In genomic region chr11:293293-293851, GRCh38 we compare ENCODE assay signal across 18 cellular contexts. TPM values are rescaled to one million over a fixed set of nuclear protein-coding genes. Genes with fewer than 3 reads are reported as not detected.
DNase-seq lines count a peak whose midpoint lies in the region; ATAC-seq and TF ChIP-seq lines count a peak whose summit lies in the region.
"Had no signal": no experiment of that assay in that cellular context is flagged by ENCODE, and none has a peak within 500 bp of the region (broad histone marks: within the 10 kb centered on the region; RNA-seq: fewer than 3 reads in every experiment).

No MANE protein-coding gene starts in this region.

- WGBS in thyroid gland, 2 donors = 92 to 93% methylated on average over 13 to 17 of the region's 17 CpGs

- TF ChIP-seq CTCF in right atrium auricular region (IDR thresholded peaks at IDR 0.05) = no peak
- TF ChIP-seq CTCF in tibial artery (IDR thresholded peaks at IDR 0.05) = no peak
- TF ChIP-seq CTCF in thyroid gland (IDR thresholded peaks at IDR 0.05) = no peak

- H3K36me3 ChIP-seq in right atrium auricular region (no peaks in the 10 kb centered on the region), tibial artery (peaks cover 0 to 38% (median 10%) of the 10 kb centered on the region in 3 donors), thyroid gland (no peaks in the 10 kb centered on the region)
- H3K36me3 ChIP-seq: MG63 had no signal

- H3K4me1 ChIP-seq in right atrium auricular region (peaks cover 0 to 16% of the 10 kb centered on the region in 2 donors), tibial artery (peaks cover 0 to 20% (median 12%) of the 10 kb centered on the region in 4 donors), thyroid gland (peaks cover 6 to 12% of the 10 kb centered on the region in 2 donors)

- H3K27me3 ChIP-seq in right atrium auricular region (no peaks in the 10 kb centered on the region), tibial artery (peaks cover 0 to 38% of the 10 kb centered on the region in 2 donors), thyroid gland (no peaks in the 10 kb centered on the region)
- H3K27me3 ChIP-seq: suprapubic skin had no signal

- DNase-seq in Right ventricle myocardium inferior (ENCODE audit: missing footprints) = peak; percentile 22
- DNase-seq in right atrium auricular region (ENCODE audit: low spot score) = no peak
- peak; percentile 72 for DNase-seq in cardiac septum (ENCODE audit: low spot score)
- peak; percentile 16 to 59 for DNase-seq in tibial artery
- no peak for DNase-seq in thyroid gland
- no peak for DNase-seq in stimulated activated CD4-positive, alpha-beta T cell treated with anti-CD3 and anti-CD28 coated beads, Interleukin-12 subunit alpha, Interleukin-12 subunit beta, amount 100 ng/mL, for 4 hours
- DNase-seq: activated gamma-delta T cell treated with Interleukin-2 at 50 U/mL for 16 hours; amygdala; mesendoderm; MG63; naive thymus-derived CD4-positive, alpha-beta T cell; NCI-H1436; NCI-H510A treated with DMSO at 0.1 percent for 48 hours had no signal

- no peak for TF ChIP-seq POLR2A in thyroid gland (IDR thresholded peaks at IDR 0.05)

- intact Hi-C loops in Right ventricle myocardium inferior (cut with DNase I) (no loop called here), cardiac septum (cut with DNase I) (no loop called here), tibial artery (cut with DNase I; ENCODE audit: low total_unique reads) (no loop called here), thyroid gland (cut with DNase I) (no loop called here)

- H3K27ac ChIP-seq in right atrium auricular region (no peak overlapping the region), tibial artery (no peak overlapping the region), thyroid gland (no peak overlapping the region)
- H3K27ac ChIP-seq: suprapubic skin had no signal

- H3K9me3 ChIP-seq in right atrium auricular region = no peaks in the 10 kb centered on the region
- H3K9me3 ChIP-seq in tibial artery = no peaks in the 10 kb centered on the region
- no peaks in the 10 kb centered on the region for H3K9me3 ChIP-seq in thyroid gland
- H3K9me3 ChIP-seq: MG63, suprapubic skin had no signal

- H3K4me3 ChIP-seq in right atrium auricular region (no peak overlapping the region), tibial artery (no peak overlapping the region), thyroid gland (replicated peaks in 1 of 3) (no peak overlapping the region)
- H3K4me3 ChIP-seq: K562, MG63, suprapubic skin had no signal

- ATAC-seq in Right ventricle myocardium inferior = no peak
- ATAC-seq: activated CD4-positive, CD25-positive, alpha-beta regulatory T cell treated with anti-CD3 and anti-CD28 coated beads, Interleukin-2, amount 50 U/mL, for 24 hours; K562; naive thymus-derived CD4-positive, alpha-beta T cell had no signal

RNA-seq across cellular contexts. Expression of gene PGGHG, which starts 4.4 kb away (rescaled TPM):
- total RNA-seq in Right ventricle myocardium inferior (10.0 TPM), right atrium auricular region (1 to 10 TPM; 4.9 to 9.4 TPM), cardiac septum (11.0 TPM), thyroid gland (10 to 100 TPM; 21.8 to 43.3 (median 32.7) TPM)

RNA-seq across cellular contexts. Expression of gene IFITM5, which starts 6.0 kb away (rescaled TPM):
- not detected for total RNA-seq in Right ventricle myocardium inferior
- not detected for total RNA-seq in right atrium auricular region
- total RNA-seq in cardiac septum = not detected
- not detected for total RNA-seq in thyroid gland
- total RNA-seq: bronchial epithelial cell; K562; naive thymus-derived CD4-positive, alpha-beta T cell; omental fat pad; suprapubic skin had no signal

RNA-seq across cellular contexts. Expression of gene IFITM2, which starts 14.2 kb away (rescaled TPM):
- 253 TPM for total RNA-seq in Right ventricle myocardium inferior
- 100 to 1,000 TPM; 120 to 296 TPM for total RNA-seq in right atrium auricular region
- 215 TPM for total RNA-seq in cardiac septum
- total RNA-seq in thyroid gland = 100 to 1,000 TPM in 1 of 4 donors, 10 to 100 TPM in 3; 83.2 to 318 (median 92.9) TPM

RNA-seq across cellular contexts. Expression of gene NLRP6, which starts 15.2 kb away (rescaled TPM):
- total RNA-seq in Right ventricle myocardium inferior (0.14 TPM), right atrium auricular region (under 1 TPM; 0.19 to 0.20 TPM), cardiac septum (0.19 TPM), thyroid gland (under 1 TPM; 0.13 to 0.73 (median 0.28) TPM)
- total RNA-seq: bronchial epithelial cell had no signal

RNA-seq across cellular contexts. Expression of gene IFITM1, which starts 20.5 kb away (rescaled TPM):
- 125 TPM for total RNA-seq in Right ventricle myocardium inferior
- total RNA-seq in right atrium auricular region = 100 to 1,000 TPM in 1 of 2 donors, 10 to 100 TPM in 1; 82.3 to 241 TPM
- total RNA-seq in cardiac septum = 123 TPM
- 100 to 1,000 TPM in 3 of 4 donors, 10 to 100 TPM in 1; 94.3 to 163 (median 103) TPM for total RNA-seq in thyroid gland

Comparison
In these comparisons a context has a peak if more than half of its experiments do, and no peak if none do; other contexts are left out.
1. DNase-seq: peak in Right ventricle myocardium inferior (single experiment), cardiac septum (single experiment) and tibial artery (2 of 2); none in right atrium auricular region (single experiment), thyroid gland (0 of 2) and stimulated activated CD4-positive, alpha-beta T cell treated with anti-CD3 and anti-CD28 coated beads, Interleukin-12 subunit alpha, Interleukin-12 subunit beta, amount 100 ng/mL, for 4 hours (single experiment).